In genomic region chr3:12121466-12121865, GRCh38 we compare ENCODE assay signal across 31 cellular contexts.
"Had no signal": no experiment of that assay in that cellular context is flagged by ENCODE, and none has a peak within 500 bp of the region (broad histone marks: within the 10 kb centered on the region; RNA-seq: fewer than 3 reads in every experiment).

No MANE protein-coding gene starts in this region.

- H3K4me1 ChIP-seq: adrenal gland, ascending aorta, body of pancreas had no signal

- H3K27me3 ChIP-seq: adrenal gland, ascending aorta, brain microvascular endothelial cell, breast epithelium, cardiac muscle cell had no signal

- H3K9me3 ChIP-seq: adrenal gland, ascending aorta, body of pancreas, breast epithelium had no signal

- DNase-seq: activated effector memory CD4-positive, alpha-beta T cell treated with anti-CD3 and anti-CD28 coated beads, Interleukin-2, amount 50 U/mL, for 16 hours; activated effector memory CD4-positive, alpha-beta T cell treated with Interleukin-2 at 50 U/mL for 16 hours; activated gamma-delta T cell; activated gamma-delta T cell treated with Interleukin-2 at 50 U/mL for 16 hours; activated naive CD4-positive, alpha-beta T cell; activated naive CD4-positive, alpha-beta T cell treated with anti-CD3 and anti-CD28 coated beads for 36 hours; activated naive CD4-positive, alpha-beta T cell treated with anti-CD3 and anti-CD28 coated beads, Interleukin-2, amount 10 ng/mL, durations not matched to agents 7 days and 5 days; activated naive CD4-positive, alpha-beta T cell treated with anti-CD3 and anti-CD28 coated beads, Interleukin-2, amount 50 U/mL, for 16 hours; activated naive CD4-positive, alpha-beta T cell treated with Interleukin-2 at 50 U/mL for 16 hours; activated naive CD8-positive, alpha-beta T cell treated with anti-CD3 and anti-CD28 coated beads for 36 hours; activated naive CD8-positive, alpha-beta T cell treated with anti-CD3 and anti-CD28 coated beads, Interleukin-2, amount 10 ng/mL, durations not matched to agents 7 days and 5 days; activated naive CD8-positive, alpha-beta T cell treated with anti-CD3 and anti-CD28 coated beads, Interleukin-2, amount 50 U/mL, for 24 hours; activated T-cell treated with anti-CD3 and anti-CD28 coated beads, Interleukin-2, amount 50 U/mL, for 24 hours; activated T-cell treated with anti-CD3 and anti-CD28 coated beads, Interleukin-2, amount 50 U/mL, for 4 hours; activated T-cell treated with anti-CD3 and anti-CD28 coated beads, Interleukin-2, amount 50 U/mL, for 48 hours; activated T-cell treated with anti-CD3 and anti-CD28 coated beads, Interleukin-2, amount 50 U/mL, for 72 hours; adrenal gland; amniotic stem cell; amygdala; anterior cingulate cortex; aorta; body of pancreas; brain microvascular endothelial cell; caudate nucleus; central memory CD4-positive, alpha-beta T cell; cerebellar nuclear complex had no signal

- ATAC-seq: activated naive CD4-positive, alpha-beta T cell treated with anti-CD3 and anti-CD28 coated beads, Interleukin-2, amount 50 U/mL, for 72 hours; activated naive CD8-positive, alpha-beta T cell treated with anti-CD3 and anti-CD28 coated beads, Interleukin-2, amount 50 U/mL, for 24 hours; activated T-cell treated with anti-CD3 and anti-CD28 coated beads, Interleukin-2, amount 50 U/mL, for 4 hours; activated T-cell treated with anti-CD3 and anti-CD28 coated beads, Interleukin-2, amount 50 U/mL, for 72 hours; activated T-helper 17 cell treated with anti-CD3 and anti-CD28 coated beads, Interleukin-2, amount 50 U/mL, for 72 hours; body of pancreas had no signal

- H3K4me3 ChIP-seq: adrenal gland, ascending aorta, body of pancreas, breast epithelium, cardiac muscle cell had no signal

- H3K36me3 ChIP-seq: adrenal gland, ascending aorta, brain microvascular endothelial cell, breast epithelium, cardiac muscle cell had no signal

- H3K27ac ChIP-seq: adrenal gland, ascending aorta, body of pancreas, brain microvascular endothelial cell, breast epithelium, cardiac muscle cell had no signal
